Comparison of ENCODE assay signal across 10 cellular contexts in the genomic region with DNA sequence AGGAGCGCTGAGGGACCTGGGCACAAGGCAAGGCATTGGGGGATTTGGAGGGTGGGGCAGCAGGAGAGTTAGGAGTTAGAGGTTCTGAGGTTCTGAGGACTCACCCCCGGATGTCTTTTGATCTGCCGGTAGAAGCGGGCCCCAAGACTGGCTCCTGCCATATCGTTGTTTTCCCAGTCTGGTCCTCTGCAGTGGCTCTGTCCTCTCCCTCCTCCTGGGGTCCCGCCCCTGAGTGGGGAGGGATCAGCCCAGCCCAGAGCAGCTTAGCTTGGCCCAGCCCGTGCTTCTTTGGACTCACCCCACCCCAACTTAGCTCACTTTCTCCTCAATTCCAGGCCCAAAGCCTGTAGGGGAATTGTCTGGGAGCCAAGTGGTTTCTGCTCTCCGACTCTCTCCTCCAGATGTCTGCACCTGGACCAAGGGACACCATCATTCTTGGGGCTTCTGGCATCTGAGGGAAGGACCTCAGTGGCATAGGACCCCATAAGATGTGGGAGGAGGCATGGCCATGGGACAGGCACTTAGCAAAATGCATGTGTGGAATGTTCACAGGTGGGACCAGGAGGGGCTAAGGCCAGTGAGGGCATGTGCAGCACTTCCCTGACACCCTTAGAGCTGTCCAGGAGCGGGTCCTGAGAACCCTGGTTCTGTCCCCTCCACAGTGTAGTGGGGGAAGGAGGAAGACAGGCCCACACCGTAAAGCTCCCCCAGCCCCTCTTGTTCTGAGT. TPM values are rescaled to one million over a fixed set of nuclear protein-coding genes. Genes with fewer than 3 reads are reported as not detected.
DNase-seq lines count a peak whose midpoint lies in the region; ATAC-seq, FAIRE-seq and TF ChIP-seq lines count a peak whose summit lies in the region.
"Had no signal": no experiment of that assay in that cellular context is flagged by ENCODE, and none has a peak within 500 bp of the region (broad histone marks: within the 10 kb centered on the region; RNA-seq: fewer than 3 reads in every experiment).

No MANE protein-coding gene starts in this region.

- no peak overlapping the region for H2BK15ac ChIP-seq in mesendoderm (replicated peaks; ENCODE audit: low read depth)

- no peak overlapping the region for H3K4ac ChIP-seq in mesendoderm (ENCODE audit: low read depth, low read length)

- TF ChIP-seq POLR2A in K562 (conservative IDR thresholded peaks at IDR 0.05): no peak

- peak overlapping the region; percentile 45 for H3K4me3 ChIP-seq in BE2C (ENCODE audit: low read depth, low read length)
- no peak overlapping the region for H3K4me3 ChIP-seq in K562
- no peak overlapping the region for H3K4me3 ChIP-seq in mesendoderm (ENCODE audit: low read length)
- H3K4me3 ChIP-seq: lung had no signal

- H2BK5ac ChIP-seq in mesendoderm (ENCODE audit: low read length): no peak overlapping the region

- CTCF ChIA-PET in K562 (lab: Yijun Ruan, JAX; ENCODE audit: low intra/inter-chr PET ratio): interaction anchor here (6.6 kb wide), 1 partner anchor 24 kb away, joined by 186 read pairs; a partner anchor contains a TSS

- no peak overlapping the region for H3K23ac ChIP-seq in mesendoderm (ENCODE audit: low read length)

- POLR2A ChIA-PET in K562 (lab: Yijun Ruan, JAX): interaction anchor here (0.6 to 4.7 kb wide), 3 partner anchors 7 to 257 kb away, joined by 3 to 33 read pairs (median 8); a partner anchor contains a TSS

- H3K79me1 ChIP-seq in mesendoderm (ENCODE audit: low read length): peaks cover 4% of the 10 kb centered on the region

- no peak for TF ChIP-seq RAD21 in K562 (CRISPR knock-in tag; conservative IDR thresholded peaks at IDR 0.05 in 1 of 2, IDR thresholded peaks at IDR 0.05 in 1 of 2)

- H3K9ac ChIP-seq in K562 (ENCODE audit: insufficient read depth in 1 of 2, low read depth in 2 of 2, low read length in 2 of 2) (no peak overlapping the region; a peak in 2 of 4 replicates), mesendoderm (ENCODE audit: low read length) (no peak overlapping the region)

- no peak for FAIRE-seq in K562 (lab: Jason Lieb, UNC)

- BruUV-seq in K562 (replicated peaks; lab: Mats Ljungman, UMichigan): no TSS peak

- H3K18ac ChIP-seq in mesendoderm (ENCODE audit: low read length): no peak overlapping the region

- H3K9me1 ChIP-seq in K562 (ENCODE audit: control insufficient read depth, insufficient read depth, low read length): peaks cover 2% of the 10 kb centered on the region

- WGBS in K562 (ENCODE audit: insufficient coverage, low coverage, missing lambda C conversion rate): 47% methylated on average over 8 of the region's 10 CpGs
- WGBS in mesendoderm (ENCODE audit: extremely low coverage, insufficient coverage, low lambda C conversion rate): no CpG with 5 or more reads among the region's 10 CpGs

- TF ChIP-seq EP300 in K562 (IDR thresholded peaks at IDR 0.05; ENCODE audit: low read length): no peak

- no peak overlapping the region for H3K4me2 ChIP-seq in K562 (ENCODE audit: insufficient read depth, low read length)
- H3K4me2 ChIP-seq in mesendoderm (ENCODE audit: low read length): no peak overlapping the region

- TF ChIP-seq CTCF in BE2C (IDR thresholded peaks at IDR 0.05; ENCODE audit: low read depth, low read length) (no peak), K562 (IDR thresholded peaks at IDR 0.05 in 2 of 3, conservative IDR thresholded peaks at IDR 0.05 in 1 of 3; ENCODE audit: insufficient read depth in 2 of 3, low read depth in 1 of 3, low read length in 3 of 3) (no peak)

- H3K79me2 ChIP-seq in K562 (ENCODE audit: control insufficient read depth, insufficient read depth, low read length) (no peaks in the 10 kb centered on the region), mesendoderm (ENCODE audit: control insufficient read depth, insufficient read depth, low read length) (no peaks in the 10 kb centered on the region)

- H2BK120ac ChIP-seq in mesendoderm (ENCODE audit: low read depth, low read length): no peak overlapping the region

- H3K27ac ChIP-seq in K562 (ENCODE audit: extremely low read depth, low read depth, low read length) (no peak overlapping the region), mesendoderm (ENCODE audit: low read depth, low read length) (no peak overlapping the region)

- H3K27me3 ChIP-seq in BE2C (peaks cover 71% of the 10 kb centered on the region), K562 (ENCODE audit: control insufficient read depth in 2 of 2, insufficient read depth in 2 of 2, low read length in 2 of 2) (peaks cover 2 to 21% of the 10 kb centered on the region in 2 experiments; a peak in 3 of 5 replicates), mesendoderm (ENCODE audit: insufficient read depth, low read length, poor library complexity) (peaks cover 40% of the 10 kb centered on the region)

- peaks cover 7% of the 10 kb centered on the region for H4K20me1 ChIP-seq in K562 (replicated peaks; ENCODE audit: control insufficient read depth, insufficient read depth, low read length)

- no peak overlapping the region for H3K56ac ChIP-seq in mesendoderm (ENCODE audit: low read length)

- no peak overlapping the region for H2AK5ac ChIP-seq in mesendoderm (ENCODE audit: low read length)

- H3K36me3 ChIP-seq in BE2C: peaks cover 23% of the 10 kb centered on the region
- peaks cover 37% of the 10 kb centered on the region; the same call in 2 of the 3 replicates for H3K36me3 ChIP-seq in K562 (ENCODE audit: control insufficient read depth, insufficient read depth, low read length)
- peaks cover 16% of the 10 kb centered on the region for H3K36me3 ChIP-seq in mesendoderm (ENCODE audit: control insufficient read depth, insufficient read depth, low read length)

- H3K9me3 ChIP-seq in BE2C: no peaks in the 10 kb centered on the region
- H3K9me3 ChIP-seq in K562 (replicated peaks; ENCODE audit: control insufficient read depth, insufficient read depth, low read depth, low read length): no peaks in the 10 kb centered on the region

- no peak overlapping the region for H4K5ac ChIP-seq in mesendoderm (ENCODE audit: low read length)

- in situ Hi-C loops in K562 (cut with MboI): no loop called here

- no peak overlapping the region for H2AFZ ChIP-seq in K562 (ENCODE audit: low read depth, low read length)

- peak; percentile 7 for ATAC-seq in K562
- ATAC-seq in HG02970 (IDR thresholded peaks at IDR 0.05; ENCODE audit: low FRiP score, unreplicated experiment): no peak

- intact Hi-C loops in K562 (cut with micrococcal nuclease): no loop called here

- no peak overlapping the region for H4K8ac ChIP-seq in mesendoderm (ENCODE audit: low read depth, low read length)

- DNase-seq in BE2C: no peak
- DNase-seq in HT-29 (ENCODE audit: low spot score): peak; percentile 18
- DNase-seq in K562 (ENCODE audit: extremely low read depth in 1 of 4, low spot score in 3 of 4): no peak
- peak; percentile 49 for DNase-seq in mesendoderm
- DNase-seq in KG1 (lab: John Stamatoyannopoulos, UW): no peak
- DNase-seq in OCI-M1 (lab: John Stamatoyannopoulos, UW): no peak
- DNase-seq in NK-92 (lab: John Stamatoyannopoulos, UW; ENCODE audit: unreplicated experiment): no peak
- DNase-seq: stimulated activated CD4-positive, alpha-beta T cell treated with anti-CD3 and anti-CD28 coated beads, Interleukin-4, amount 100 ng/mL, for 4 hours had no signal

- H3K4me1 ChIP-seq in BE2C (peaks cover 35% of the 10 kb centered on the region), K562 (replicated peaks in 1 of 2; ENCODE audit: control insufficient read depth in 2 of 2, insufficient read depth in 2 of 2, low read length in 2 of 2) (peaks cover 40 to 83% of the 10 kb centered on the region in 2 experiments), mesendoderm (ENCODE audit: control insufficient read depth, low read depth, low read length) (peaks cover 5% of the 10 kb centered on the region)

RNA-seq across cellular contexts. Expression of a gene that starts 7.6 kb away (rescaled TPM):
- 1,102 TPM for polyA plus RNA-seq in BE2C (2012; ENCODE audit: insufficient read depth, insufficient read length, low read depth)
- total RNA-seq in HT-29 (2014; rRNA removed; shearing (Covaris generic)): 295 and 298 TPM in 2 replicates
- total RNA-seq in K562 (2011; cell fraction: chromatin; rRNA removed; ENCODE audit: low replicate concordance): 95.6 and 251 TPM in 2 replicates
- total RNA-seq in K562 (2011; cell fraction: nucleolus; rRNA removed): 199 and 247 TPM in 2 replicates
- 115 and 136 TPM in 2 replicates for total RNA-seq in K562 (2011; cell fraction: nucleoplasm; rRNA removed)
- total RNA-seq in K562 (2014; rRNA removed) (194 and 217 TPM in 2 replicates), K562 (2014; rRNA removed; fragmentation: Illumina TruSeq; extraction: Trizol) (76.9 and 92.0 TPM in 2 replicates), K562 (2015; rRNA removed; fragmentation: Illumina TruSeq; extraction: Trizol) (115 and 119 TPM in 2 replicates), K562 (2021) (227 and 243 TPM in 2 replicates)
- polyA plus RNA-seq in K562 (2011; rRNA removed) (84.6 and 226 TPM in 2 replicates), K562 (2014; fragmentation: Illumina TruSeq; extraction: Trizol) (319 and 377 TPM in 2 replicates), K562 (2014; fragmentation: Nextera tagmentation; extraction: Ambion mirVana) (10 to 100 TPM; 46.1 to 81.5 TPM), K562 (2014; rRNA removed) (154 and 158 TPM in 2 replicates)
- polyA plus RNA-seq in K562 (2011; cell fraction: cytosol; rRNA removed): 268 and 390 TPM in 2 replicates
- polyA plus RNA-seq in K562 (2011; cell fraction: nucleus; rRNA removed): 341 and 344 TPM in 2 replicates
- polyA plus RNA-seq in K562 (2012): 190 and 549 TPM in 2 replicates
- polyA minus RNA-seq in K562 (2011; rRNA and poly(A)+ RNA removed): 95.0 and 99.1 TPM in 2 replicates
- polyA minus RNA-seq in K562 (2011; cell fraction: cytosol; rRNA and poly(A)+ RNA removed): 155 and 228 TPM in 2 replicates
- polyA minus RNA-seq in K562 (2011; cell fraction: nucleus; rRNA and poly(A)+ RNA removed): 97.1 and 133 TPM in 2 replicates
- polyA plus RNA-seq in mesendoderm (2013, experiment 1 of 2): 223 TPM
- polyA plus RNA-seq in mesendoderm (2013, experiment 2 of 2): 222 TPM

RNA-seq across cellular contexts. Expression of a gene that starts 13.9 kb away (rescaled TPM):
- 7.5 TPM for polyA plus RNA-seq in BE2C (2012; ENCODE audit: insufficient read depth, insufficient read length, low read depth)
- 0.41 and 1.1 TPM in 2 replicates for total RNA-seq in HT-29 (2014; rRNA removed; shearing (Covaris generic))
- total RNA-seq in K562 (2011; cell fraction: chromatin; rRNA removed; ENCODE audit: low replicate concordance): 7.4 and 7.7 TPM in 2 replicates
- total RNA-seq in K562 (2011; cell fraction: nucleolus; rRNA removed): 3.8 and 5.3 TPM in 2 replicates
- 4.4 and 6.1 TPM in 2 replicates for total RNA-seq in K562 (2011; cell fraction: nucleoplasm; rRNA removed)
- total RNA-seq in K562 (2014; rRNA removed) (2.3 and 2.7 TPM in 2 replicates), K562 (2014; rRNA removed; fragmentation: Illumina TruSeq; extraction: Trizol) (2.4 and 2.7 TPM in 2 replicates), K562 (2015; rRNA removed; fragmentation: Illumina TruSeq; extraction: Trizol) (3.3 and 3.5 TPM in 2 replicates), K562 (2021) (3.5 and 4.6 TPM in 2 replicates)
- polyA plus RNA-seq in K562 (2011; rRNA removed) (4.0 and 5.6 TPM in 2 replicates), K562 (2014; fragmentation: Illumina TruSeq; extraction: Trizol) (6.2 and 7.3 TPM in 2 replicates), K562 (2014; fragmentation: Nextera tagmentation; extraction: Ambion mirVana) (under 1 TPM; 0.45 to 0.46 TPM), K562 (2014; rRNA removed) (4.8 and 6.4 TPM in 2 replicates)
- polyA plus RNA-seq in K562 (2011; cell fraction: cytosol; rRNA removed): 1.9 and 3.3 TPM in 2 replicates
- 6.3 and 11.3 TPM in 2 replicates for polyA plus RNA-seq in K562 (2011; cell fraction: nucleus; rRNA removed)
- 7.5 and 8.5 TPM in 2 replicates for polyA plus RNA-seq in K562 (2012)
- polyA minus RNA-seq in K562 (2011; rRNA and poly(A)+ RNA removed): 3.2 TPM in 2 replicates
- polyA minus RNA-seq in K562 (2011; cell fraction: cytosol; rRNA and poly(A)+ RNA removed): 1.0 and 1.5 TPM in 2 replicates
- 1.3 and 3.9 TPM in 2 replicates for polyA minus RNA-seq in K562 (2011; cell fraction: nucleus; rRNA and poly(A)+ RNA removed)
- polyA plus RNA-seq in mesendoderm (2013, experiment 1 of 2): 0.24 TPM
- polyA plus RNA-seq in mesendoderm (2013, experiment 2 of 2): 0.42 TPM

RNA-seq across cellular contexts. Expression of a gene that starts 20.5 kb away (rescaled TPM):
- polyA plus RNA-seq in BE2C (2012; ENCODE audit: insufficient read depth, insufficient read length, low read depth): 47.6 TPM
- total RNA-seq in HT-29 (2014; rRNA removed; shearing (Covaris generic)): 0.97 and 2.8 TPM in 2 replicates
- 1.7 and 4.4 TPM in 2 replicates for total RNA-seq in K562 (2011; cell fraction: chromatin; rRNA removed; ENCODE audit: low replicate concordance)
- total RNA-seq in K562 (2011; cell fraction: nucleolus; rRNA removed): 4.7 and 5.7 TPM in 2 replicates
- 5.1 and 6.6 TPM in 2 replicates for total RNA-seq in K562 (2011; cell fraction: nucleoplasm; rRNA removed)
- total RNA-seq in K562 (2014; rRNA removed) (1.0 and 1.4 TPM in 2 replicates), K562 (2014; rRNA removed; fragmentation: Illumina TruSeq; extraction: Trizol) (0.22 TPM in 1 of 2 replicates, not detected in the other), K562 (2015; rRNA removed; fragmentation: Illumina TruSeq; extraction: Trizol) (0.19 TPM in 1 of 2 replicates, not detected in the other), K562 (2021) (2.2 and 2.7 TPM in 2 replicates)
- polyA plus RNA-seq in K562 (2011; rRNA removed) (0.49 and 1.7 TPM in 2 replicates), K562 (2014; fragmentation: Illumina TruSeq; extraction: Trizol) (1.1 and 1.9 TPM in 2 replicates), K562 (2014; fragmentation: Nextera tagmentation; extraction: Ambion mirVana) (not detected), K562 (2014; rRNA removed) (1.1 and 1.3 TPM in 2 replicates)
- 0.59 and 0.91 TPM in 2 replicates for polyA plus RNA-seq in K562 (2011; cell fraction: cytosol; rRNA removed)
- 2.4 and 3.4 TPM in 2 replicates for polyA plus RNA-seq in K562 (2011; cell fraction: nucleus; rRNA removed)
- polyA plus RNA-seq in K562 (2012): 2.7 and 7.2 TPM in 2 replicates
- polyA minus RNA-seq in K562 (2011; rRNA and poly(A)+ RNA removed): 0.30 TPM in 1 of 2 replicates, not detected in the other
- polyA minus RNA-seq in K562 (2011; cell fraction: cytosol; rRNA and poly(A)+ RNA removed): 3.2 and 4.1 TPM in 2 replicates
- 0.67 and 1.00 TPM in 2 replicates for polyA minus RNA-seq in K562 (2011; cell fraction: nucleus; rRNA and poly(A)+ RNA removed)
- 0.52 TPM for polyA plus RNA-seq in mesendoderm (2013, experiment 1 of 2)
- polyA plus RNA-seq in mesendoderm (2013, experiment 2 of 2): 0.42 TPM

Comparison
In these comparisons a context has a peak if more than half of its experiments do, and no peak if none do; other contexts are left out.
1. DNase-seq: peak in HT-29 (single experiment) and mesendoderm (single experiment); none in BE2C (single experiment), K562 (0 of 4), KG1 (single experiment), OCI-M1 (single experiment) and NK-92 (single experiment).